8 cellular contexts compared by ENCODE assay signal in the genomic region with DNA sequence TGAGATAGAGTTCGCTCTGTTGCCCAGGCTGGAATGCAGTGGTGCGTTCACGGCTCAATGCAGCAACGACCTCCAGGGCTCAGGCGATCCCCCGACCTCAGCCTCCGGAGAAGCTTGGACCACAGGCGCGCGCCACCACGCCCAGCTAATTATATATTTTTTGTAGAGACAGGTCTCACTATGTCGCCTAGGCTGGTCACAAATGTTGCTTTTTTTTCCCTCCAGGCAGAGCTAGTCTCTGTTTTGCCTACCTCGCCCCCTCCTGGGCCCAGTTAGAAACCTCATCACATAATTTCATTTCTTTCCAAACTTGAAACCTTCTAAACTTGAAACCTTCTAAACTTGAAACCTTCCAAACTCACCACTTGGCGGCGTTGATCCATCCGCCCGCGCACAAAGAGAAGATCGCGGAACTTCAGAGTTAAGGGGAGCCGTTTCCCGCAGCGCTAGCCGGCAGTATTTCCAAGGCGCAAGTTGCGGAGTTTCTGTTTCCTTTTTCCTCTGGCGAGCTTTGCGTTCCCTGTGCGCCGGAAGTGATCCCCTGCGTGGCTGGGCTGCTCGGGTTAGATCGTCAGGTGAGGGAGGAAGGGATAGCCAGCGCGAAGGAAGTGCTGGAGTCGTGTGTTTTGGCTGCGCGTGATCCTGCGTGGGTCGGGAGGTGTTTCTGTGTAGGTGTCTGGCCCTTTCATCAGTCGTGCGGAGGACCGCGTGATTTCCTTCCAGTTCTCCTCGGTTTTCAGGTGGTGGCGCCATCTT. TPM values are rescaled to one million over a fixed set of nuclear protein-coding genes. Genes with fewer than 3 reads are reported as not detected.
DNase-seq lines count a peak whose midpoint lies in the region; ATAC-seq lines count a peak whose summit lies in the region.

A gene with protein sequence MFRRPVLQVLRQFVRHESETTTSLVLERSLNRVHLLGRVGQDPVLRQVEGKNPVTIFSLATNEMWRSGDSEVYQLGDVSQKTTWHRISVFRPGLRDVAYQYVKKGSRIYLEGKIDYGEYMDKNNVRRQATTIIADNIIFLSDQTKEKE (plus strand): TSS at position 523 of the 756 bp plus-strand sequence. CDS start 809 bp downstream, outside the sequence.

- CTCF ChIA-PET in activated CD8-positive, alpha-beta memory T cell treated with anti-CD3 and anti-CD28 coated beads for 36 hours (lab: Charles Lee): interaction anchor here (0.6 to 2.4 kb wide), 14 partner anchors 11 to 145 kb away, joined by 3 to 21 read pairs (median 4); a partner anchor contains a TSS

- DNase-seq in COLO668 (lab: John Stamatoyannopoulos, UW; ENCODE audit: unreplicated experiment): peak; percentile 91
- peak; percentile 80 for DNase-seq in HS-5 (ENCODE audit: low read depth)
- peak; percentile 86 for DNase-seq in NK-92 treated with Interleukin-12 subunit alpha and Interleukin-12 subunit beta, amount 100 ng/mL, for 24 hours (lab: John Stamatoyannopoulos, UW)
- DNase-seq in effector memory CD8-positive, alpha-beta T cell: peak; percentile 88 to 91 (median 88)
- DNase-seq in memory B cell (ENCODE audit: low spot score in 2 of 2): peak; percentile 86 to 91
- DNase-seq in stimulated activated CD8-positive, alpha-beta memory T cell treated with anti-CD3 and anti-CD28 coated beads, Interleukin-12 subunit alpha, Interleukin-12 subunit beta, amount 100 ng/mL, for 4 hours (ENCODE audit: low read depth): peak; percentile 82

- H3K27ac Mint-ChIP-seq in effector memory CD8-positive, alpha-beta T cell: peak within 1 kb of the TSS; percentile 99
- peak within 1 kb of the TSS; percentile 99 for H3K27ac Mint-ChIP-seq in memory B cell

- POLR2A ChIA-PET in activated CD8-positive, alpha-beta memory T cell treated with anti-CD3 and anti-CD28 coated beads for 36 hours (lab: Charles Lee): interaction anchor here (0.6 to 1.3 kb wide), 4 partner anchors 9 to 35 kb away, joined by 3 to 4 read pairs (median 3); no protein-coding TSS in a partner anchor

- ATAC-seq in GM19467 (IDR thresholded peaks at IDR 0.05; ENCODE audit: unreplicated experiment) (peak; percentile 92), memory B cell (ENCODE audit: low read depth) (peak; percentile 77)
- peak; percentile 79 for ATAC-seq in effector memory CD8-positive, alpha-beta T cell (replicated peaks)

- peaks cover 42% of the 10 kb centered on the region for H3K36me3 Mint-ChIP-seq in effector memory CD8-positive, alpha-beta T cell (ENCODE audit: insufficient read depth)
- H3K36me3 Mint-ChIP-seq in memory B cell: peaks cover 17% of the 10 kb centered on the region

- H3K4me1 Mint-ChIP-seq in effector memory CD8-positive, alpha-beta T cell (ENCODE audit: low read depth in 2 of 2): peaks cover 22 to 29% of the 10 kb centered on the region in 2 donors
- H3K4me1 Mint-ChIP-seq in memory B cell: peaks cover 17% of the 10 kb centered on the region

- H3K9me3 Mint-ChIP-seq in effector memory CD8-positive, alpha-beta T cell: no peaks in the 10 kb centered on the region
- H3K9me3 Mint-ChIP-seq in memory B cell: no peaks in the 10 kb centered on the region

- H3K4me3 Mint-ChIP-seq in effector memory CD8-positive, alpha-beta T cell: peak within 1 kb of the TSS; percentile 96 to 99
- H3K4me3 Mint-ChIP-seq in memory B cell: peak within 1 kb of the TSS; percentile 100

- no peaks in the 10 kb centered on the region for H3K27me3 Mint-ChIP-seq in effector memory CD8-positive, alpha-beta T cell
- H3K27me3 Mint-ChIP-seq in memory B cell: no peaks in the 10 kb centered on the region

RNA-seq across cellular contexts. Expression of the gene that starts here (rescaled TPM):
- total RNA-seq in activated CD8-positive, alpha-beta memory T cell treated with anti-CD3 and anti-CD28 coated beads for 36 hours: 100 to 1,000 TPM; 259 to 280 TPM

Comparison
In these comparisons a context has a peak if more than half of its experiments do, and no peak if none do; other contexts are left out.
1. Peak in every context shown above with its lines: DNase-seq and ATAC-seq.